In genomic region chrX:70433848-70434351, GRCh38 we compare ENCODE assay signal across 8 cellular contexts. TPM values are rescaled to one million over a fixed set of nuclear protein-coding genes. Genes with fewer than 3 reads are reported as not detected.
DNase-seq lines count a peak whose midpoint lies in the region; ATAC-seq and TF ChIP-seq lines count a peak whose summit lies in the region.

No MANE protein-coding gene starts in this region.

- H3K9me2 ChIP-seq in GM23248 (ENCODE audit: insufficient read depth) (no peaks in the 10 kb centered on the region), Loucy (replicated peaks; ENCODE audit: low read depth, low read length) (no peaks in the 10 kb centered on the region)

- no peaks in the 10 kb centered on the region for H3K27me3 ChIP-seq in GM23248 (replicated peaks; ENCODE audit: insufficient read depth)
- no peaks in the 10 kb centered on the region for H3K27me3 ChIP-seq in Loucy (ENCODE audit: insufficient read depth, low read length, poor library complexity, severe bottlenecking)
- no peaks in the 10 kb centered on the region for H3K27me3 ChIP-seq in prostate gland (replicated peaks; ENCODE audit: insufficient read depth)
- H3K27me3 ChIP-seq in vagina: no peaks in the 10 kb centered on the region

- in situ Hi-C loops in GM23248 (cut with MboI): no loop called here

- H3K36me3 Mint-ChIP-seq in activated naive CD8-positive, alpha-beta T cell treated with anti-CD3 and anti-CD28 coated beads for 36 hours: no peaks in the 10 kb centered on the region

- H3K9ac ChIP-seq in GM23248: peak overlapping the region; percentile 69
- peak overlapping the region; percentile 81 for H3K9ac ChIP-seq in Loucy (ENCODE audit: low read depth, low read length, poor library complexity, severe bottlenecking)

- 0 to 3% methylated on average over 10 to 18 of the region's 37 CpGs for WGBS in GM23248 (ENCODE audit: low coverage in 1 of 2, low lambda C conversion rate in 2 of 2, missing lambda C conversion rate in 2 of 2), 2 experiments
- under 1% methylated on average over 22 of the region's 37 CpGs for WGBS in prostate gland

- 0 out of 2 replicates have a peak overlapping the region, but pooled peaks have one; percentile 27 for H3K27ac ChIP-seq in GM23248
- peak overlapping the region; percentile 74 to 77 for H3K27ac ChIP-seq in prostate gland
- H3K27ac ChIP-seq in vagina: peak overlapping the region; percentile 58

- H3F3A ChIP-seq in GM23248 (ENCODE audit: insufficient read depth) (no peaks in the 10 kb centered on the region), Loucy (ENCODE audit: low read depth) (no peaks in the 10 kb centered on the region)

- intact Hi-C loops in left cardiac atrium (cut with DNase I): no loop called here
- intact Hi-C loops in prostate gland (cut with DNase I): loop anchor here (5.0 to 10.0 kb wide), 2 partner anchors 239 to 302 kb away; partner anchors contain the start of gene IGBP1
- intact Hi-C loops in vagina (cut with DNase I): no loop called here

- H3K36me3 ChIP-seq in GM23248 (ENCODE audit: low read depth): no peaks in the 10 kb centered on the region
- H3K36me3 ChIP-seq in Loucy (ENCODE audit: insufficient read depth, low read length): no peaks in the 10 kb centered on the region
- no peaks in the 10 kb centered on the region for H3K36me3 ChIP-seq in prostate gland
- no peaks in the 10 kb centered on the region for H3K36me3 ChIP-seq in vagina

- H3K4me2 ChIP-seq in GM23248 (ENCODE audit: unreplicated experiment) (peak overlapping the region; percentile 95), Loucy (ENCODE audit: low read depth, low read length, poor library complexity, severe bottlenecking) (peak overlapping the region; percentile 80)

- H3K9me3 ChIP-seq in GM23248 (ENCODE audit: low read depth): no peaks in the 10 kb centered on the region
- no peaks in the 10 kb centered on the region for H3K9me3 ChIP-seq in Loucy (ENCODE audit: insufficient read depth, low read depth, low read length)
- no peaks in the 10 kb centered on the region for H3K9me3 ChIP-seq in prostate gland
- no peaks in the 10 kb centered on the region for H3K9me3 ChIP-seq in vagina

- TF ChIP-seq CTCF in Loucy (conservative IDR thresholded peaks at IDR 0.05; ENCODE audit: low read length) (peak; percentile 56), prostate gland (IDR thresholded peaks at IDR 0.05) (peak; percentile 25 to 79 (median 67)), vagina (IDR thresholded peaks at IDR 0.05) (peak in 1 of 3 experiments; percentile 55)

- H3K4me3 Mint-ChIP-seq in activated naive CD8-positive, alpha-beta T cell treated with anti-CD3 and anti-CD28 coated beads for 36 hours: peak overlapping the region; percentile 88

- peak overlapping the region; percentile 92 for H3K27ac Mint-ChIP-seq in activated naive CD8-positive, alpha-beta T cell treated with anti-CD3 and anti-CD28 coated beads for 36 hours

- peaks cover 5% of the 10 kb centered on the region; the same call in 1 of the 2 replicates for H3K4me1 ChIP-seq in GM23248 (ENCODE audit: insufficient read depth)
- H3K4me1 ChIP-seq in Loucy (ENCODE audit: insufficient read depth, low read length, poor library complexity, severe bottlenecking): peaks cover 9% of the 10 kb centered on the region
- H3K4me1 ChIP-seq in prostate gland (replicated peaks): no peaks in the 10 kb centered on the region
- H3K4me1 ChIP-seq in vagina: peaks cover 5% of the 10 kb centered on the region

- H2AFZ ChIP-seq in GM23248: peak overlapping the region; percentile 100
- peak overlapping the region; percentile 98 for H2AFZ ChIP-seq in Loucy (ENCODE audit: low read length)

- TF ChIP-seq POLR2A in prostate gland (IDR thresholded peaks at IDR 0.05): no peak
- TF ChIP-seq POLR2A in vagina (IDR thresholded peaks at IDR 0.05): no peak

- H3K4me3 ChIP-seq in GM23248: peak overlapping the region; percentile 94
- H3K4me3 ChIP-seq in Loucy (ENCODE audit: low read length, poor library complexity, severe bottlenecking): peak overlapping the region; percentile 86
- H3K4me3 ChIP-seq in prostate gland: peak overlapping the region; percentile 42 to 44
- H3K4me3 ChIP-seq in vagina: peak overlapping the region; percentile 56 to 58

- H3K79me2 ChIP-seq in GM23248 (ENCODE audit: insufficient read depth) (no peaks in the 10 kb centered on the region), Loucy (ENCODE audit: insufficient read depth, low read length) (no peaks in the 10 kb centered on the region)

- H3K27me3 Mint-ChIP-seq in activated naive CD8-positive, alpha-beta T cell treated with anti-CD3 and anti-CD28 coated beads for 36 hours: peaks cover 4% of the 10 kb centered on the region

- DNase-seq in ELR (ENCODE audit: low read depth) (peak; percentile 58), GM23248 (peak; percentile 70), SKM-1 treated with dmso at 0.1 percent for 144 hours (lab: John Stamatoyannopoulos, UW; ENCODE audit: unreplicated experiment) (peak; percentile 33), left cardiac atrium (peak; percentile 75), prostate gland (ENCODE audit: low spot score) (peak; percentile 55), vagina (ENCODE audit: extremely low spot score in 2 of 2) (peak in 1 of 2 donors; percentile 74)
- DNase-seq in activated naive CD8-positive, alpha-beta T cell treated with anti-CD3 and anti-CD28 coated beads for 36 hours: peak; percentile 77

- no peaks in the 10 kb centered on the region for H3K9me3 Mint-ChIP-seq in activated naive CD8-positive, alpha-beta T cell treated with anti-CD3 and anti-CD28 coated beads for 36 hours

- no peaks in the 10 kb centered on the region for H4K20me1 ChIP-seq in GM23248 (ENCODE audit: insufficient read depth)
- H4K20me1 ChIP-seq in Loucy (ENCODE audit: insufficient read depth, low read length, poor library complexity, severe bottlenecking): no peaks in the 10 kb centered on the region

- peak; percentile 77 to 80 for ATAC-seq in left cardiac atrium

- peaks cover 18% of the 10 kb centered on the region for H3K4me1 Mint-ChIP-seq in activated naive CD8-positive, alpha-beta T cell treated with anti-CD3 and anti-CD28 coated beads for 36 hours

RNA-seq across cellular contexts. Expression of gene DLG3, which starts 10.7 kb away (rescaled TPM):
- total RNA-seq in GM23248 (2014; rRNA removed; shearing (Covaris generic)): 1.9 TPM in 2 replicates
- polyA plus RNA-seq in GM23248 (2016; fragmentation: Nextera tagmentation; extraction: Ambion mirVana): 1.2 and 1.7 TPM in 2 replicates
- total RNA-seq in activated naive CD8-positive, alpha-beta T cell treated with anti-CD3 and anti-CD28 coated beads for 36 hours: 10 to 100 TPM; 22.8 to 25.8 TPM
- 10 to 100 TPM; 14.8 to 15.0 TPM for total RNA-seq in left cardiac atrium
- total RNA-seq in prostate gland: 10 to 100 TPM; 11.9 to 29.1 TPM
- total RNA-seq in vagina: 27.0 TPM

RNA-seq across cellular contexts. Expression of gene GDPD2, which starts 10.8 kb away (rescaled TPM):
- total RNA-seq in GM23248 (2014; rRNA removed; shearing (Covaris generic)): not detected in 2 replicates
- polyA plus RNA-seq in GM23248 (2016; fragmentation: Nextera tagmentation; extraction: Ambion mirVana): not detected in 2 replicates
- total RNA-seq in activated naive CD8-positive, alpha-beta T cell treated with anti-CD3 and anti-CD28 coated beads for 36 hours: not detected
- total RNA-seq in left cardiac atrium (not detected), prostate gland (not detected), vagina (not detected)

Comparison
In these comparisons a context has a peak if more than half of its experiments do, and no peak if none do; other contexts are left out.
1. H3K4me3 ChIP-seq: peak in every context shown above with its lines; median percentile 94 in GM23248; 86 in Loucy; 57 in vagina; 43 in prostate gland.